10 cellular contexts compared by ENCODE assay signal in the genomic region with DNA sequence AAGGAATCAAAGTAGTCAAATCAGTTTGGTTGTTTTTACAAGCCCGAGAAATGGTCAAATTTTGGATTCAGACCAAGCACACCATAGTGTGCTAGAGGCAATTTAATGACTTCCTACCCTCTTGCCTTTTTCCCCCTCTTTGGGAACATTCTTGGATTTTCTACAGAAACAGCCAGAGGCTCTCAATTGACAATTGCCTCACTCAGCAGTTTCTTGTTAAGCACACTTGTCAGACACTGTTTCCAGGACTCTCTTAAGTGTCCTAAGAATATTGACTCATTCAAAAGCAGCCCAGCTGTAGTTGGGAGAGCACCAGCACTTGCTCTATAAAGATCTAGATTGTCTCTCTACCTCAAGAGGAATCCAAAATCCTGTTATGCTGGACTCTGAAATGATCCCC. TPM values are rescaled to one million over a fixed set of nuclear protein-coding genes. Genes with fewer than 3 reads are reported as not detected.
A peak's percentile ranks its signal among the peaks of the same experiment; 100 is the strongest.
DNase-seq lines count a peak whose midpoint lies in the region; ATAC-seq and TF ChIP-seq lines count a peak whose summit lies in the region.
"Had no signal": no experiment of that assay in that cellular context is flagged by ENCODE, and none has a peak within 500 bp of the region (broad histone marks: within the 10 kb centered on the region; RNA-seq: fewer than 3 reads in every experiment).

No MANE protein-coding gene starts in this region.

- H3K4me3 Mint-ChIP-seq in naive B cell = peak overlapping the region in 6 of 8 donors; percentile 11 to 90 (median 83)

- no peaks in the 10 kb centered on the region for H3K27me3 ChIP-seq in dorsolateral prefrontal cortex

- CTCF ChIA-PET in HEK293 (lab: Yijun Ruan, JAX) = interaction anchor here (0.6 kb wide), 1 partner anchor 85 kb away, joined by 4 read pairs; no protein-coding TSS in a partner anchor

- H3K4me1 Mint-ChIP-seq in naive B cell = peaks cover 15 to 23% (median 19%) of the 10 kb centered on the region in 3 donors

- peaks cover under 1 to 3% of the 10 kb centered on the region in 2 donors for H3K36me3 Mint-ChIP-seq in naive B cell

- no peak overlapping the region for H3K4me3 ChIP-seq in HEK293 (ENCODE audit: low read depth, low read length)
- no peak overlapping the region for H3K4me3 ChIP-seq in dorsolateral prefrontal cortex

- no peak overlapping the region for H3K27ac Mint-ChIP-seq in naive B cell

- peaks cover 39 to 49% (median 48%) of the 10 kb centered on the region in 3 donors for H3K27me3 Mint-ChIP-seq in naive B cell

- H3K4me1 ChIP-seq in HEK293 (ENCODE audit: control insufficient read depth, insufficient read depth, low read length) = peaks cover 5% of the 10 kb centered on the region; the same call in 1 of the 2 replicates

- TF ChIP-seq CTCF in HEK293 (tag by site-specific recombination; IDR thresholded peaks at IDR 0.05) (no peak), dorsolateral prefrontal cortex (IDR thresholded peaks at IDR 0.05 in 54 of 56, conservative IDR thresholded peaks at IDR 0.05 in 2 of 56; ENCODE audit: low read depth in 1 of 56, partially characterized antibody in 56 of 56) (no peak)

- DNase-seq in Ammon's horn (ENCODE audit: low spot score) = peak; percentile 57
- DNase-seq in dorsolateral prefrontal cortex = no peak
- no peak for DNase-seq in naive B cell
- DNase-seq in T-helper 1 cell = no peak
- no peak for DNase-seq in GM19240 (ENCODE audit: insufficient read length, low spot score)
- no peak for DNase-seq in SK-N-DZ (ENCODE audit: low spot score)
- DNase-seq in NCI-H2081 (lab: John Stamatoyannopoulos, UW) = no peak
- DNase-seq: NCI-H2171 had no signal

- H3K27ac ChIP-seq in HEK293 (ENCODE audit: extremely low read depth, low read depth, low read length) (no peak overlapping the region), dorsolateral prefrontal cortex (peak overlapping the region in 46 of 59 donors; percentile 0 to 96 (median 88))
- H3K27ac ChIP-seq: PC-9 had no signal

- POLR2A ChIA-PET in HEK293 (lab: Yijun Ruan, JAX) = no interaction called here

- intact Hi-C loops in dorsolateral prefrontal cortex (cut with DNase I) = loop anchor here in 1 of 2 donors (5.0 kb wide), 1 partner anchor 65 kb away; a partner anchor contains a TSS

- no peaks in the 10 kb centered on the region for H3K36me3 ChIP-seq in HEK293 (ENCODE audit: control insufficient read depth in 2 of 2, insufficient read depth in 1 of 2, low read length in 2 of 2)

- ATAC-seq in naive B cell (ENCODE audit: low read depth in 2 of 2) = no peak

- peaks cover 0 to 6% (median 5%) of the 10 kb centered on the region in 7 donors for H3K9me3 Mint-ChIP-seq in naive B cell

- H3K9me3 ChIP-seq in HEK293 (ENCODE audit: control insufficient read depth, insufficient read depth, low read depth, low read length) = no peaks in the 10 kb centered on the region

TF ChIP-seq in HEK293, 187 proteins besides CTCF, POLR2A, EP300 and RAD21 (continues in another document):
- TF ChIP-seq ZFHX2 (tag by site-specific recombination; conservative IDR thresholded peaks at IDR 0.05) (no peak), ZNF354C (tag by site-specific recombination; IDR thresholded peaks at IDR 0.05; ENCODE audit: borderline replicate concordance, low read depth) (no peak), ZNF544 (tag by site-specific recombination; IDR thresholded peaks at IDR 0.05) (no peak), ZFP69B (tag by site-specific recombination; IDR thresholded peaks at IDR 0.05) (no peak)
- TF ChIP-seq, protein P1, sequence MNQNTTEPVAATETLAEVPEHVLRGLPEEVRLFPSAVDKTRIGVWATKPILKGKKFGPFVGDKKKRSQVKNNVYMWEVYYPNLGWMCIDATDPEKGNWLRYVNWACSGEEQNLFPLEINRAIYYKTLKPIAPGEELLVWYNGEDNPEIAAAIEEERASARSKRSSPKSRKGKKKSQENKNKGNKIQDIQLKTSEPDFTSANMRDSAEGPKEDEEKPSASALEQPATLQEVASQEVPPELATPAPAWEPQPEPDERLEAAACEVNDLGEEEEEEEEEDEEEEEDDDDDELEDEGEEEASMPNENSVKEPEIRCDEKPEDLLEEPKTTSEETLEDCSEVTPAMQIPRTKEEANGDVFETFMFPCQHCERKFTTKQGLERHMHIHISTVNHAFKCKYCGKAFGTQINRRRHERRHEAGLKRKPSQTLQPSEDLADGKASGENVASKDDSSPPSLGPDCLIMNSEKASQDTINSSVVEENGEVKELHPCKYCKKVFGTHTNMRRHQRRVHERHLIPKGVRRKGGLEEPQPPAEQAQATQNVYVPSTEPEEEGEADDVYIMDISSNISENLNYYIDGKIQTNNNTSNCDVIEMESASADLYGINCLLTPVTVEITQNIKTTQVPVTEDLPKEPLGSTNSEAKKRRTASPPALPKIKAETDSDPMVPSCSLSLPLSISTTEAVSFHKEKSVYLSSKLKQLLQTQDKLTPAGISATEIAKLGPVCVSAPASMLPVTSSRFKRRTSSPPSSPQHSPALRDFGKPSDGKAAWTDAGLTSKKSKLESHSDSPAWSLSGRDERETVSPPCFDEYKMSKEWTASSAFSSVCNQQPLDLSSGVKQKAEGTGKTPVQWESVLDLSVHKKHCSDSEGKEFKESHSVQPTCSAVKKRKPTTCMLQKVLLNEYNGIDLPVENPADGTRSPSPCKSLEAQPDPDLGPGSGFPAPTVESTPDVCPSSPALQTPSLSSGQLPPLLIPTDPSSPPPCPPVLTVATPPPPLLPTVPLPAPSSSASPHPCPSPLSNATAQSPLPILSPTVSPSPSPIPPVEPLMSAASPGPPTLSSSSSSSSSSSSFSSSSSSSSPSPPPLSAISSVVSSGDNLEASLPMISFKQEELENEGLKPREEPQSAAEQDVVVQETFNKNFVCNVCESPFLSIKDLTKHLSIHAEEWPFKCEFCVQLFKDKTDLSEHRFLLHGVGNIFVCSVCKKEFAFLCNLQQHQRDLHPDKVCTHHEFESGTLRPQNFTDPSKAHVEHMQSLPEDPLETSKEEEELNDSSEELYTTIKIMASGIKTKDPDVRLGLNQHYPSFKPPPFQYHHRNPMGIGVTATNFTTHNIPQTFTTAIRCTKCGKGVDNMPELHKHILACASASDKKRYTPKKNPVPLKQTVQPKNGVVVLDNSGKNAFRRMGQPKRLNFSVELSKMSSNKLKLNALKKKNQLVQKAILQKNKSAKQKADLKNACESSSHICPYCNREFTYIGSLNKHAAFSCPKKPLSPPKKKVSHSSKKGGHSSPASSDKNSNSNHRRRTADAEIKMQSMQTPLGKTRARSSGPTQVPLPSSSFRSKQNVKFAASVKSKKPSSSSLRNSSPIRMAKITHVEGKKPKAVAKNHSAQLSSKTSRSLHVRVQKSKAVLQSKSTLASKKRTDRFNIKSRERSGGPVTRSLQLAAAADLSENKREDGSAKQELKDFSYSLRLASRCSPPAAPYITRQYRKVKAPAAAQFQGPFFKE (tag by site-specific recombination; IDR thresholded peaks at IDR 0.05; ENCODE audit: borderline replicate concordance) = no peak
- TF ChIP-seq, protein P2, sequence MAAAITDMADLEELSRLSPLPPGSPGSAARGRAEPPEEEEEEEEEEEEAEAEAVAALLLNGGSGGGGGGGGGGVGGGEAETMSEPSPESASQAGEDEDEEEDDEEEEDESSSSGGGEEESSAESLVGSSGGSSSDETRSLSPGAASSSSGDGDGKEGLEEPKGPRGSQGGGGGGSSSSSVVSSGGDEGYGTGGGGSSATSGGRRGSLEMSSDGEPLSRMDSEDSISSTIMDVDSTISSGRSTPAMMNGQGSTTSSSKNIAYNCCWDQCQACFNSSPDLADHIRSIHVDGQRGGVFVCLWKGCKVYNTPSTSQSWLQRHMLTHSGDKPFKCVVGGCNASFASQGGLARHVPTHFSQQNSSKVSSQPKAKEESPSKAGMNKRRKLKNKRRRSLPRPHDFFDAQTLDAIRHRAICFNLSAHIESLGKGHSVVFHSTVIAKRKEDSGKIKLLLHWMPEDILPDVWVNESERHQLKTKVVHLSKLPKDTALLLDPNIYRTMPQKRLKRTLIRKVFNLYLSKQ (tag by site-specific recombination; IDR thresholded peaks at IDR 0.05; ENCODE audit: borderline replicate concordance) = no peak
- TF ChIP-seq, protein P3, sequence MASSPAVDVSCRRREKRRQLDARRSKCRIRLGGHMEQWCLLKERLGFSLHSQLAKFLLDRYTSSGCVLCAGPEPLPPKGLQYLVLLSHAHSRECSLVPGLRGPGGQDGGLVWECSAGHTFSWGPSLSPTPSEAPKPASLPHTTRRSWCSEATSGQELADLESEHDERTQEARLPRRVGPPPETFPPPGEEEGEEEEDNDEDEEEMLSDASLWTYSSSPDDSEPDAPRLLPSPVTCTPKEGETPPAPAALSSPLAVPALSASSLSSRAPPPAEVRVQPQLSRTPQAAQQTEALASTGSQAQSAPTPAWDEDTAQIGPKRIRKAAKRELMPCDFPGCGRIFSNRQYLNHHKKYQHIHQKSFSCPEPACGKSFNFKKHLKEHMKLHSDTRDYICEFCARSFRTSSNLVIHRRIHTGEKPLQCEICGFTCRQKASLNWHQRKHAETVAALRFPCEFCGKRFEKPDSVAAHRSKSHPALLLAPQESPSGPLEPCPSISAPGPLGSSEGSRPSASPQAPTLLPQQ (tag by site-specific recombination; IDR thresholded peaks at IDR 0.05) = no peak
- TF ChIP-seq, protein P4, sequence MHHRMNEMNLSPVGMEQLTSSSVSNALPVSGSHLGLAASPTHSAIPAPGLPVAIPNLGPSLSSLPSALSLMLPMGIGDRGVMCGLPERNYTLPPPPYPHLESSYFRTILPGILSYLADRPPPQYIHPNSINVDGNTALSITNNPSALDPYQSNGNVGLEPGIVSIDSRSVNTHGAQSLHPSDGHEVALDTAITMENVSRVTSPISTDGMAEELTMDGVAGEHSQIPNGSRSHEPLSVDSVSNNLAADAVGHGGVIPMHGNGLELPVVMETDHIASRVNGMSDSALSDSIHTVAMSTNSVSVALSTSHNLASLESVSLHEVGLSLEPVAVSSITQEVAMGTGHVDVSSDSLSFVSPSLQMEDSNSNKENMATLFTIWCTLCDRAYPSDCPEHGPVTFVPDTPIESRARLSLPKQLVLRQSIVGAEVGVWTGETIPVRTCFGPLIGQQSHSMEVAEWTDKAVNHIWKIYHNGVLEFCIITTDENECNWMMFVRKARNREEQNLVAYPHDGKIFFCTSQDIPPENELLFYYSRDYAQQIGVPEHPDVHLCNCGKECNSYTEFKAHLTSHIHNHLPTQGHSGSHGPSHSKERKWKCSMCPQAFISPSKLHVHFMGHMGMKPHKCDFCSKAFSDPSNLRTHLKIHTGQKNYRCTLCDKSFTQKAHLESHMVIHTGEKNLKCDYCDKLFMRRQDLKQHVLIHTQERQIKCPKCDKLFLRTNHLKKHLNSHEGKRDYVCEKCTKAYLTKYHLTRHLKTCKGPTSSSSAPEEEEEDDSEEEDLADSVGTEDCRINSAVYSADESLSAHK (tag by site-specific recombination; IDR thresholded peaks at IDR 0.05) = peak; percentile 98

RNA-seq across cellular contexts. Expression of a gene that starts 1.5 kb away (rescaled TPM):
- total RNA-seq in dorsolateral prefrontal cortex = 10 to 100 TPM; 10.8 to 33.7 (median 20.3) TPM
- polyA plus RNA-seq in naive B cell (ENCODE audit: low read depth in 6 of 6) = not detected
- polyA plus RNA-seq in SK-N-DZ (2014; cell fraction: cytosol; rRNA removed) = 20.6 and 20.7 TPM in 2 replicates
- polyA plus RNA-seq in SK-N-DZ (2014; cell fraction: nucleus; rRNA removed) = 20.3 and 23.4 TPM in 2 replicates

RNA-seq across cellular contexts. Expression of a gene that starts 44.6 kb away (rescaled TPM):
- total RNA-seq in dorsolateral prefrontal cortex = 10 to 100 TPM; 15.6 to 40.2 (median 26.0) TPM
- 10 to 100 TPM; 40.2 to 48.7 (median 42.6) TPM for polyA plus RNA-seq in naive B cell (ENCODE audit: low read depth in 6 of 6)
- 15.9 and 19.6 TPM in 2 replicates for polyA plus RNA-seq in SK-N-DZ (2014; cell fraction: cytosol; rRNA removed)
- 9.1 and 10.0 TPM in 2 replicates for polyA plus RNA-seq in SK-N-DZ (2014; cell fraction: nucleus; rRNA removed)
